In genomic region chr19:2561895-2562294, GRCh38 we compare ENCODE assay signal across 9 cellular contexts.
A peak's percentile ranks its signal among the peaks of the same experiment; 100 is the strongest.
DNase-seq lines count a peak whose midpoint lies in the region; ATAC-seq, FAIRE-seq and TF ChIP-seq lines count a peak whose summit lies in the region.
"Had no signal": no experiment of that assay in that cellular context is flagged by ENCODE, and none has a peak within 500 bp of the region (broad histone marks: within the 10 kb centered on the region; RNA-seq: fewer than 3 reads in every experiment).

No MANE protein-coding gene starts in this region.

- H3K27ac Mint-ChIP-seq in naive B cell: peak overlapping the region; percentile 88 to 98 (median 94)

- H3K9me3 ChIP-seq in BLaER1 (no peaks in the 10 kb centered on the region), gastrocnemius medialis (no peaks in the 10 kb centered on the region)

- H3K4me1 ChIP-seq in BLaER1: peaks cover 86% of the 10 kb centered on the region
- H3K4me1 ChIP-seq in gastrocnemius medialis: no peaks in the 10 kb centered on the region

- no peaks in the 10 kb centered on the region for H3K9me3 Mint-ChIP-seq in naive B cell

- peaks cover 18 to 66% (median 50%) of the 10 kb centered on the region in 3 donors for H3K4me1 Mint-ChIP-seq in naive B cell

- FAIRE-seq in urothelium cell line (lab: Jason Lieb, UNC): no peak
- FAIRE-seq: bronchial epithelial cell had no signal

- H3K4me3 ChIP-seq in BLaER1: peak overlapping the region; percentile 41
- H3K4me3 ChIP-seq in gastrocnemius medialis: no peak overlapping the region

- H3K9ac ChIP-seq in BLaER1: peak overlapping the region; percentile 60; the same call in 1 of the 2 replicates

- H4K20me1 ChIP-seq in BLaER1: peaks cover 100% of the 10 kb centered on the region

- ATAC-seq in GM19438 (IDR thresholded peaks at IDR 0.05; ENCODE audit: low read depth, unreplicated experiment): peak; percentile 69
- peak; percentile 61 for ATAC-seq in HG03521 (IDR thresholded peaks at IDR 0.05; ENCODE audit: unreplicated experiment)
- ATAC-seq in naive B cell (ENCODE audit: low read depth in 2 of 2): peak; percentile 88 to 92
- no peak for ATAC-seq in gastrocnemius medialis

- peak overlapping the region; percentile 79 for H3K4me2 ChIP-seq in BLaER1

- peak overlapping the region; percentile 63 for H3K27ac ChIP-seq in BLaER1
- no peak overlapping the region for H3K27ac ChIP-seq in gastrocnemius medialis

- DNase-seq in activated T-cell treated with anti-CD3 and anti-CD28 coated beads for 4 hours (peak; percentile 43), naive B cell (peak; percentile 74), NCI-H2196 (lab: John Stamatoyannopoulos, UW; ENCODE audit: unreplicated experiment) (no peak), gastrocnemius medialis (no peak), urothelium cell line (ENCODE audit: low spot score) (no peak)

- no peak for TF ChIP-seq POLR2A in gastrocnemius medialis (IDR thresholded peaks at IDR 0.05)

- intact Hi-C loops in gastrocnemius medialis (cut with DNase I; ENCODE audit: low total_unique reads): no loop called here

- no peak for TF ChIP-seq CTCF in gastrocnemius medialis (IDR thresholded peaks at IDR 0.05 in 4 of 5, conservative IDR thresholded peaks at IDR 0.05 in 1 of 5)

- H3K36me3 Mint-ChIP-seq in naive B cell: no peaks in the 10 kb centered on the region

- peak overlapping the region; percentile 81 to 95 (median 92) for H3K4me3 Mint-ChIP-seq in naive B cell

- H3K36me3 ChIP-seq in BLaER1 (peaks cover 43% of the 10 kb centered on the region), gastrocnemius medialis (no peaks in the 10 kb centered on the region)

- in situ Hi-C loops in gastrocnemius medialis (cut with MboI; ENCODE audit: low sequenced_read_pairs in 4 of 4): no loop called here

- H3K27me3 ChIP-seq in BLaER1 (no peaks in the 10 kb centered on the region), gastrocnemius medialis (no peaks in the 10 kb centered on the region)

- H3K27me3 Mint-ChIP-seq in naive B cell: no peaks in the 10 kb centered on the region

Comparison
In these comparisons a context has a peak if more than half of its experiments do, and no peak if none do; other contexts are left out.
1. ATAC-seq: peak in GM19438 (single experiment), HG03521 (single experiment) and naive B cell (2 of 2); none in gastrocnemius medialis (0 of 2).
2. DNase-seq: peak in activated T-cell treated with anti-CD3 and anti-CD28 coated beads for 4 hours (single experiment) and naive B cell (single experiment); none in NCI-H2196 (single experiment), gastrocnemius medialis (0 of 2) and urothelium cell line (single experiment).